In genomic region chr1:9561429-9561828, GRCh38 we compare ENCODE assay signal across 7 cellular contexts. TPM values are rescaled to one million over a fixed set of nuclear protein-coding genes. Genes with fewer than 3 reads are reported as not detected.
DNase-seq lines count a peak whose midpoint lies in the region; ATAC-seq and TF ChIP-seq lines count a peak whose summit lies in the region.

No MANE protein-coding gene starts in this region.

- TF ChIP-seq CTCF in HFF-Myc (IDR thresholded peaks at IDR 0.05; ENCODE audit: low read depth, low read length, missing control alignments) (no peak), mesothelial cell of epicardium (IDR thresholded peaks at IDR 0.05; ENCODE audit: unreplicated experiment) (no peak)

- H3K4me1 Mint-ChIP-seq in mesothelial cell of epicardium = peaks cover 15% of the 10 kb centered on the region

- ATAC-seq in GM21737 (IDR thresholded peaks at IDR 0.05; ENCODE audit: unreplicated experiment) (no peak), GM18498 (IDR thresholded peaks at IDR 0.05; ENCODE audit: unreplicated experiment) (no peak), HG03095 (IDR thresholded peaks at IDR 0.05; ENCODE audit: unreplicated experiment) (no peak)

- H3K27me3 Mint-ChIP-seq in mesothelial cell of epicardium (ENCODE audit: low read depth) = no peaks in the 10 kb centered on the region

- DNase-seq in HFF-Myc (ENCODE audit: extremely low read depth, low read depth) (peak; percentile 60), NCI-H524 treated with DMSO at 0.1 percent for 48 hours (lab: John Stamatoyannopoulos, UW) (peak; percentile 12), dedifferentiated amniotic fluid mesenchymal stem cell (ENCODE audit: extremely low spot score) (peak; percentile 91), mesothelial cell of epicardium (ENCODE audit: low spot score in 2 of 2, unreplicated experiment in 2 of 2) (no peak)

- peak overlapping the region; percentile 51 for H3K27ac Mint-ChIP-seq in mesothelial cell of epicardium

- no peak overlapping the region for H3K4me3 Mint-ChIP-seq in mesothelial cell of epicardium

- H3K9me3 Mint-ChIP-seq in mesothelial cell of epicardium = peaks cover 4% of the 10 kb centered on the region

- no peak overlapping the region for H3K4me3 ChIP-seq in HFF-Myc (replicated peaks; ENCODE audit: low read depth, low read length)

- H3K36me3 Mint-ChIP-seq in mesothelial cell of epicardium = peaks cover 19% of the 10 kb centered on the region

RNA-seq across cellular contexts. Expression of gene SLC25A33, which starts 22.2 kb away (rescaled TPM):
- total RNA-seq in mesothelial cell of epicardium = 4.7 to 5.2 TPM (median 5.1 TPM) in 3 replicates

RNA-seq across cellular contexts. Expression of gene TMEM201, which starts 27.3 kb away (rescaled TPM):
- total RNA-seq in mesothelial cell of epicardium = 28.8 to 31.8 TPM (median 29.5 TPM) in 3 replicates

Comparison
In these comparisons a context has a peak if more than half of its experiments do, and no peak if none do; other contexts are left out.
1. DNase-seq: peak in HFF-Myc (single experiment), NCI-H524 treated with DMSO at 0.1 percent for 48 hours (single experiment) and dedifferentiated amniotic fluid mesenchymal stem cell (single experiment); none in mesothelial cell of epicardium (0 of 2).